ENCODE assay signal across 20 cellular contexts in the genomic region with DNA sequence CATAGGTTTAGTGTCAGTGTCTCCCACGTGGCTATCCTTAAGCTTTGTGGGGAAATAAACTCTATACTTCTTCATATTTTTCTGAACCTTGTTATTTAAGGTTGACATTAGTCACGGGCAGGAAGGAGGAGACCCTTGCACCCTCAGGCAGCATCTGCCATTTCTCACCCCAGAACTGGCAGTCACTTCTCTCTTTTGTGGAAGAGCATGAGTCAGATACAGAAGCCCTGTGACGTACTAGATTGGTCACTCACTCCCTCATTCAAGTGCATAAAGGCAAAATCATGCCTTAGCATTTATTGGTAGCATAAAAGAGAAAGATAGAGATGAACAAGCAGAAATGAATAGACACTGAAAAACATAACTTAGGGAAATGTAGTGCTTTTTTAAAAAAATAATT.
DNase-seq lines count a peak whose midpoint lies in the region; ATAC-seq and TF ChIP-seq lines count a peak whose summit lies in the region.
"Had no signal": no experiment of that assay in that cellular context is flagged by ENCODE, and none has a peak within 500 bp of the region (broad histone marks: within the 10 kb centered on the region; RNA-seq: fewer than 3 reads in every experiment).

No MANE protein-coding gene starts in this region.

- DNase-seq in A172 (ENCODE audit: low spot score) (peak; percentile 40), LHCN-M2 (ENCODE audit: low read depth) (peak; percentile 40), astrocyte of the spinal cord (ENCODE audit: low read depth, low spot score) (peak; percentile 25), NCI-H446 treated with DMSO at 0.1 percent for 48 hours (lab: John Stamatoyannopoulos, UW) (no peak), GM13977 (ENCODE audit: low spot score) (no peak)
- DNase-seq: adrenal gland; BE2C; cortex of kidney; DMS53; NCI-H2029 treated with DMSO at 0.1 percent for 48 hours; NCI-H774; stimulated activated CD4-positive, alpha-beta T cell treated with anti-CD3 and anti-CD28 coated beads, Interleukin-4, amount 100 ng/mL, for 1 hour; stimulated activated naive B cell treated with anti-CD40 and anti-IgM and Interleukin-4, amounts not matched to agents 10 μg/mL and 1 μg/mL and 100 μg/mL, for 72 hours had no signal

- no peak overlapping the region for H3K4me3 ChIP-seq in astrocyte of the spinal cord (ENCODE audit: low read depth, low read length)
- H3K4me3 ChIP-seq: adrenal gland, K562, lung, vagina had no signal

- peak; percentile 40 for ATAC-seq in GM18519 (IDR thresholded peaks at IDR 0.05; ENCODE audit: low FRiP score, unreplicated experiment)
- no peak for ATAC-seq in HG02981 (IDR thresholded peaks at IDR 0.05; ENCODE audit: unreplicated experiment)
- ATAC-seq in HG02678 (IDR thresholded peaks at IDR 0.05; ENCODE audit: unreplicated experiment): no peak
- ATAC-seq: K562; SK-N-SH treated with all-trans-retinoic acid at 6 μM for 48 hours; stimulated activated naive B cell treated with anti-CD40 and anti-IgM and Interleukin-4, amounts not matched to agents 10 μg/mL and 1 μg/mL and 100 μg/mL, for 72 hours had no signal

- in situ Hi-C loops in astrocyte of the spinal cord (cut with HindIII; ENCODE audit: low sequenced_read_pairs): no loop called here
- in situ Hi-C loops in GM13977 (cut with MboI; ENCODE audit: low pct_unique_long_range_greater_than_20kb, low sequenced_read_pairs, unreplicated experiment): no loop called here

- TF ChIP-seq CTCF in astrocyte of the spinal cord (IDR thresholded peaks at IDR 0.05; ENCODE audit: low read depth, low read length) (no peak), GM13977 (IDR thresholded peaks at IDR 0.05; ENCODE audit: extremely low read depth, insufficient read depth, missing control alignments) (no peak)

Comparison
In these comparisons a context has a peak if more than half of its experiments do, and no peak if none do; other contexts are left out.
1. DNase-seq: peak in A172 (single experiment), LHCN-M2 (single experiment) and astrocyte of the spinal cord (single experiment); none in NCI-H446 treated with DMSO at 0.1 percent for 48 hours (single experiment) and GM13977 (single experiment).